ENCODE assay signal across 22 cellular contexts in the genomic region with DNA sequence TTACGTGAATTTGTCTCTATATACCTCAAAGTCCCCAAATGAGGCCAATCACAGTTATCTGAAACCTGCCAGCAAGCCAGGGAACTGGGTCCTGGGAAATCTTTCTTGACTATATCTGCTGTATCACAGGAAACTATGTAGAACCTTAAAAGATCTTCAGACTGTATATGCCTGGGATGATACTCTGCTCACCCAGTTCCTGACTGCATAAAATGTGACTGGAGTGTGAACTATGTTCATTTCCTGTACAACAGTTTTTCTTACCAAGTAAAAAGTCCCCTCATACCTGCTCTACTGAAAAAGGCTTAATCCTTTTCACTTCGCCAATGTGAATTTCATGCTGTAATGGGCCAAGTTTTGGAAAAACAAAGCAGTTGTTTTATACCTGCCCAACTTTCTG.
A peak's percentile ranks its signal among the peaks of the same experiment; 100 is the strongest.
DNase-seq lines count a peak whose midpoint lies in the region; ATAC-seq, FAIRE-seq and TF ChIP-seq lines count a peak whose summit lies in the region.
"Had no signal": no experiment of that assay in that cellular context is flagged by ENCODE, and none has a peak within 500 bp of the region (broad histone marks: within the 10 kb centered on the region; RNA-seq: fewer than 3 reads in every experiment).

No MANE protein-coding gene starts in this region.

- no peak overlapping the region for H3K4me3 ChIP-seq in PC-3 (ENCODE audit: low read length)
- H3K4me3 ChIP-seq in GM12878 = no peak overlapping the region
- H3K4me3 ChIP-seq in transverse colon = no peak overlapping the region
- H3K4me3 ChIP-seq: A549, GM23248, HAP-1 had no signal

- TF ChIP-seq EP300 in GM12878 (IDR thresholded peaks at IDR 0.05; ENCODE audit: borderline replicate concordance in 1 of 2, control insufficient read depth in 1 of 2, low read depth in 2 of 2, low read length in 2 of 2) = no peak
- no peak for TF ChIP-seq EP300 in transverse colon (IDR thresholded peaks at IDR 0.05; ENCODE audit: low read depth)

- BruUV-seq in PC-3 (replicated peaks; lab: Mats Ljungman, UMichigan) (no TSS peak), GM12878 (replicated peaks; lab: Mats Ljungman, UMichigan) (no TSS peak)

- no peak overlapping the region for H2AFZ ChIP-seq in PC-3 (ENCODE audit: low read length)
- no peak overlapping the region for H2AFZ ChIP-seq in GM12878 (ENCODE audit: control insufficient read depth, low read depth, low read length)
- H2AFZ ChIP-seq: GM23248 had no signal

- 33% methylated on average over 2 of the region's 2 CpGs for WGBS in GM12878 (ENCODE audit: insufficient coverage, insufficient replicate concordance, low lambda C conversion rate, missing lambda C conversion rate)
- 73% methylated on average over 2 of the region's 2 CpGs; no CpG with 5 or more reads in 1 of the 2 donors for WGBS in transverse colon (ENCODE audit: low coverage in 1 of 2), 2 donors

- TF ChIP-seq POLR2A in GM12878 (IDR thresholded peaks at IDR 0.05; ENCODE audit: low read depth, low read length) (no peak), transverse colon (IDR thresholded peaks at IDR 0.05) (no peak)

- H3K27ac ChIP-seq in PC-3 (ENCODE audit: low read length) (peak overlapping the region; percentile 93), GM12878 (ENCODE audit: control insufficient read depth, insufficient read depth) (no peak overlapping the region), transverse colon (peak overlapping the region in 3 of 4 donors; percentile 8 to 34 (median 23)), substantia nigra (ENCODE audit: low read depth, low read length, poor library complexity, severe bottlenecking) (no peak overlapping the region)
- H3K27ac ChIP-seq: A549, C4-2B, GM23248 had no signal

- H3K4me2 ChIP-seq in PC-3 (ENCODE audit: low read length) = peak overlapping the region; percentile 21; the same call in 1 of the 2 replicates
- H3K4me2 ChIP-seq in GM12878 (ENCODE audit: control insufficient read depth, insufficient read depth) = no peak overlapping the region
- H3K4me2 ChIP-seq: A549 had no signal

- H3K79me2 ChIP-seq in PC-3 (ENCODE audit: low read length) (no peaks in the 10 kb centered on the region), GM12878 (ENCODE audit: control insufficient read depth, insufficient read depth, low read length) (no peaks in the 10 kb centered on the region)

- POLR2A ChIA-PET in PC-3 (lab: Charles Lee; ENCODE audit: unreplicated experiment) (no interaction called here), GM12878 (lab: Charles Lee) (no interaction called here)

- H3K9me3 ChIP-seq in PC-3 (ENCODE audit: low read length) (no peaks in the 10 kb centered on the region), GM12878 (replicated peaks; ENCODE audit: control insufficient read depth, insufficient read depth, low read length) (no peaks in the 10 kb centered on the region; the same call in 2 of the 3 replicates), transverse colon (no peaks in the 10 kb centered on the region)
- H3K9me3 ChIP-seq: A549, Caco-2, HAP-1 had no signal

- H3K36me3 ChIP-seq in PC-3 (ENCODE audit: low read depth, low read length) (peaks cover 25% of the 10 kb centered on the region), GM12878 (ENCODE audit: control insufficient read depth in 2 of 2, insufficient read depth in 2 of 2, low read length in 1 of 2) (no peaks in the 10 kb centered on the region), transverse colon (no peaks in the 10 kb centered on the region)
- H3K36me3 ChIP-seq: HAP-1 had no signal

- H4K20me1 ChIP-seq in PC-3 (ENCODE audit: low read length) = no peaks in the 10 kb centered on the region
- H4K20me1 ChIP-seq in GM12878 (ENCODE audit: control insufficient read depth, insufficient read depth) = no peaks in the 10 kb centered on the region

- CTCF ChIA-PET in PC-3 (lab: Charles Lee) = no interaction called here
- CTCF ChIA-PET in GM12878 (lab: Yijun Ruan, JAX) = interaction anchor here (1.5 kb wide), 2 partner anchors 11 to 163 kb away, joined by 3 read pairs; a partner anchor contains a TSS

- in situ Hi-C loops in GM12878 (cut with MboI) (no loop called here), transverse colon (cut with MboI; ENCODE audit: low pct_ligation_motif_present in 1 of 4, low pct_unique_long_range_greater_than_20kb in 1 of 4, low sequenced_read_pairs in 3 of 4) (no loop called here)

- DNase-seq in PC-3 = no peak
- DNase-seq in GM12878 (ENCODE audit: low read depth, low spot score) = no peak
- DNase-seq in left colon = no peak
- DNase-seq in transverse colon = no peak
- DNase-seq in HCEC 1CT = no peak
- no peak for DNase-seq in substantia nigra (lab: John Stamatoyannopoulos, UW)
- no peak for DNase-seq in hypothalamus (lab: John Stamatoyannopoulos, UW)
- DNase-seq: AML-193; Caco-2; CD4-positive, alpha-beta T cell; GM23248; KBM-7 had no signal

- H3F3A ChIP-seq in PC-3 (ENCODE audit: low read length, unreplicated experiment) = no peaks in the 10 kb centered on the region

- no peak for TF ChIP-seq CTCF in PC-3 (conservative IDR thresholded peaks at IDR 0.05; ENCODE audit: low read depth, low read length)
- TF ChIP-seq CTCF in GM12878 (IDR thresholded peaks at IDR 0.05 in 2 of 3, conservative IDR thresholded peaks at IDR 0.05 in 1 of 3; ENCODE audit: control insufficient read depth in 2 of 3, extremely low read depth in 1 of 3, insufficient read depth in 1 of 3, low read depth in 3 of 3, low read length in 3 of 3) = no peak
- no peak for TF ChIP-seq CTCF in transverse colon (IDR thresholded peaks at IDR 0.05)

- H3K9ac ChIP-seq in PC-3 (ENCODE audit: low read length) (peak overlapping the region; percentile 54; the same call in 1 of the 2 replicates), GM12878 (ENCODE audit: control insufficient read depth, insufficient read depth, low read length) (no peak overlapping the region)
- H3K9ac ChIP-seq: GM23248 had no signal

- SMC1A ChIA-PET in GM12878 (lab: Charles Lee; ENCODE audit: uncharacterized antibody, unreplicated experiment) = interaction anchor here (0.9 to 2.3 kb wide), 4 partner anchors 8 to 171 kb away, joined by 3 to 10 read pairs (median 4); no protein-coding TSS in a partner anchor

- TF ChIP-seq RAD21 in GM12878 (IDR thresholded peaks at IDR 0.05; ENCODE audit: insufficient read depth, low read depth, low read length) = no peak

- no peak for ATAC-seq in PC-3
- peak; percentile 49 for ATAC-seq in GM12878
- ATAC-seq in left colon = peak; percentile 62
- no peak for ATAC-seq in GM21360 (IDR thresholded peaks at IDR 0.05; ENCODE audit: unreplicated experiment)
- ATAC-seq: A549, HepG2 had no signal

- H3K9me2 ChIP-seq in PC-3 (replicated peaks; ENCODE audit: low read length) = no peaks in the 10 kb centered on the region

- no peak for FAIRE-seq in GM12878 (lab: Jason Lieb, UNC)
- FAIRE-seq: A549, D721Med, G401.6, GM12892, GM18507, GM19239, HepG2 had no signal

- H3K4me1 ChIP-seq in PC-3 (ENCODE audit: insufficient read depth, low read length) (peaks cover 22% of the 10 kb centered on the region), GM12878 (ENCODE audit: control insufficient read depth, insufficient read depth, low read length) (no peaks in the 10 kb centered on the region), transverse colon (peaks cover 0 to 20% (median 4%) of the 10 kb centered on the region in 4 donors)
- H3K4me1 ChIP-seq: A549, Caco-2, HAP-1 had no signal

- intact Hi-C loops in PC-3 (cut with micrococcal nuclease) (no loop called here), GM12878 (cut with micrococcal nuclease; ENCODE audit: unreplicated experiment) (no loop called here), left colon (cut with DNase I, micrococcal nuclease) (no loop called here), transverse colon (cut with DNase I; ENCODE audit: low total_unique reads) (no loop called here)

- RAD21 ChIA-PET in GM12878 (lab: Charles Lee; ENCODE audit: unreplicated experiment) = interaction anchor here (0.8 kb wide), 1 partner anchor 76 kb away, joined by 3 read pairs; no protein-coding TSS in a partner anchor

- H3K27me3 ChIP-seq in PC-3 (ENCODE audit: low read length) = no peaks in the 10 kb centered on the region
- H3K27me3 ChIP-seq in GM12878 (replicated peaks in 1 of 2; ENCODE audit: control insufficient read depth in 2 of 2, insufficient read depth in 2 of 2, low read length in 1 of 2) = no peaks in the 10 kb centered on the region
- no peaks in the 10 kb centered on the region for H3K27me3 ChIP-seq in transverse colon

TF ChIP-seq in GM12878, 131 proteins besides CTCF, POLR2A, EP300 and RAD21:
- TF ChIP-seq CHD2 (IDR thresholded peaks at IDR 0.05; ENCODE audit: borderline replicate concordance, low read depth, low read length) (no peak), HDAC2 (IDR thresholded peaks at IDR 0.05) (no peak), RCOR1 (conservative IDR thresholded peaks at IDR 0.05; ENCODE audit: low read depth, low read length) (no peak)

Comparison
In these comparisons a context has a peak if more than half of its experiments do, and no peak if none do; other contexts are left out.
1. ATAC-seq: peak in GM12878 (single experiment) and left colon (single experiment); none in PC-3 (single experiment) and GM21360 (single experiment).
2. H3K27ac ChIP-seq: peak in PC-3 (single experiment) and transverse colon (3 of 4); none in GM12878 (single experiment) and substantia nigra (single experiment).